ENCODE assay signal across 17 cellular contexts in the genomic region with DNA sequence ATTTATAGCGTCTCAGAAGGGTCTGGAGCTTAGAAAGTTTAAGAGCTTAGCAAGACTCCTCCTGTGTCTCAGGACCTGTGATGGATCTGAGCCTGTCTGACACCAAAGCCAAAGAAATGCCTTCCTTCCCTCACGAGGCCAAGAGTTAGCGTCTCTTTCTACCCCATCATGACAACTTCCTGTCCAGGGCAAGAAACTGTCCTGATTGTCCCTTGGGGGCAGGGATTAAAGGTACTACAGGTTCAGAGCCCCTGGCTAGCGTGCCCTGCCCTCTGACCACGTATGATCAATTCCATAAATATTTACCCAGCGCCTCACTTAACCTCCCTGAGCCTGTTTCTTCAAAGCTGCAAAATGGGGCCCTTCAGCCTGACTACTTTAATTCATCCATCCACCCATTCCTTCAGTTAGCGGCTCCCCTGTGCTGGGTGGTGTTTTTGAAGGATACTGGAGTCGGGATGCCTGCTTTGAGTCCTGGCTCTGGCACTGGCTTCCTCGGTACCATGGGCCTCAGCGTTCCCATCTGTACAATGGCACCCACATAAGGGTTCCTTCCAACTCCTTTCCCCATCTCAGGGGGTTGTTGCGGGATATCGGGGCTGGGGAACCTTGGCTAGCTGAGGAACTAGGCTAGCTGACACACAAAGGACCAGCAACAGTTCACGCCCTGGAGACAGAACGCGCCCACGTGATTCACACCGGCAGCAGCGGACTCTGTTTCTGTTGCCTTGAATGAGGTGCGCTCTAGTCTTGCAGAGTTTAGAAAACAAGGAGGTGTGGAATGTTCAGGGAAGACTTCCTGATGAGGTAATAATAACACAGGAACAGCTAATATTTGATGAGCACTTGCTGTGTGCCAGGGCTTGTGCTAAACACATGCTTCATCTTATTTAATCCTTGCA. TPM values are rescaled to one million over a fixed set of nuclear protein-coding genes. Genes with fewer than 3 reads are reported as not detected.
DNase-seq lines count a peak whose midpoint lies in the region; ATAC-seq and TF ChIP-seq lines count a peak whose summit lies in the region.
"Had no signal": no experiment of that assay in that cellular context is flagged by ENCODE, and none has a peak within 500 bp of the region (broad histone marks: within the 10 kb centered on the region; RNA-seq: fewer than 3 reads in every experiment).

No MANE protein-coding gene starts in this region.

- H3K9me3 Mint-ChIP-seq in activated CD4-positive, alpha-beta T cell treated with anti-CD3 and anti-CD28 coated beads, Interleukin-2, amount 10 ng/mL, durations not matched to agents 7 days and 5 days = no peaks in the 10 kb centered on the region
- H3K9me3 Mint-ChIP-seq: activated B cell treated with CpG ODN at 0.5 μM for 24 hours; dendritic cell treated with granulocyte-macrophage colony-stimulating factor and Interleukin-4, amounts not matched to agents 40 ng/mL and 50 ng/mL, for 4 days; H9 had no signal

- H3K4me3 ChIP-seq in epithelial cell of esophagus (ENCODE audit: low read length) (no peak overlapping the region), uterus (no peak overlapping the region), SJCRH30 (no peak overlapping the region)
- H3K4me3 ChIP-seq: suprapubic skin had no signal

- no peaks in the 10 kb centered on the region for H3K36me3 ChIP-seq in uterus
- no peaks in the 10 kb centered on the region for H3K36me3 ChIP-seq in SJCRH30
- H3K36me3 ChIP-seq: suprapubic skin had no signal

- no peaks in the 10 kb centered on the region for H3K36me3 Mint-ChIP-seq in activated CD4-positive, alpha-beta T cell treated with anti-CD3 and anti-CD28 coated beads, Interleukin-2, amount 10 ng/mL, durations not matched to agents 7 days and 5 days (ENCODE audit: low read depth)

- peaks cover 44 to 49% of the 10 kb centered on the region in 2 donors for H3K4me1 ChIP-seq in uterus
- H3K4me1 ChIP-seq in SJCRH30 = peaks cover 47% of the 10 kb centered on the region

- H3K4me1 Mint-ChIP-seq in activated CD4-positive, alpha-beta T cell treated with anti-CD3 and anti-CD28 coated beads, Interleukin-2, amount 10 ng/mL, durations not matched to agents 7 days and 5 days = no peaks in the 10 kb centered on the region
- H3K4me1 Mint-ChIP-seq: activated B cell treated with CpG ODN at 0.5 μM for 24 hours had no signal

- TF ChIP-seq CTCF in epithelial cell of esophagus (IDR thresholded peaks at IDR 0.05; ENCODE audit: insufficient read depth, low read depth, low read length, missing control alignments) = no peak
- TF ChIP-seq CTCF in uterus (IDR thresholded peaks at IDR 0.05) = no peak

- no peaks in the 10 kb centered on the region for H3K27me3 Mint-ChIP-seq in activated CD4-positive, alpha-beta T cell treated with anti-CD3 and anti-CD28 coated beads, Interleukin-2, amount 10 ng/mL, durations not matched to agents 7 days and 5 days

- peak overlapping the region; percentile 88 to 98 for H3K27ac ChIP-seq in uterus
- no peak overlapping the region for H3K27ac ChIP-seq in SJCRH30
- H3K27ac ChIP-seq: suprapubic skin had no signal

- H3K27me3 ChIP-seq in uterus (no peaks in the 10 kb centered on the region), SJCRH30 (no peaks in the 10 kb centered on the region)
- H3K27me3 ChIP-seq: suprapubic skin had no signal

- ATAC-seq in HG03095 (IDR thresholded peaks at IDR 0.05; ENCODE audit: unreplicated experiment) (no peak), HG02763 (IDR thresholded peaks at IDR 0.05; ENCODE audit: unreplicated experiment) (no peak)

- DNase-seq in activated CD4-positive, alpha-beta T cell treated with anti-CD3 and anti-CD28 coated beads, Interleukin-2, amount 10 ng/mL, durations not matched to agents 7 days and 5 days = no peak
- DNase-seq in activated CD4-positive, alpha-beta T cell treated with anti-CD3 and anti-CD28 coated beads for 48 hours = no peak
- DNase-seq in epithelial cell of esophagus (ENCODE audit: low read depth) = peak; percentile 96
- peak; percentile 81 for DNase-seq in mucosa of gallbladder (ENCODE audit: low spot score)
- DNase-seq in uterus = no peak
- no peak for DNase-seq in SJCRH30
- DNase-seq: 8988T, activated B cell treated with CpG ODN at 0.5 μM for 24 hours, activated T-cell treated with anti-CD3 and anti-CD28 coated beads for 4 hours, H9, NCI-H146, NCI-H524 treated with DMSO at 0.1 percent for 48 hours, retina had no signal

- peak overlapping the region; percentile 50 for H3K27ac Mint-ChIP-seq in activated CD4-positive, alpha-beta T cell treated with anti-CD3 and anti-CD28 coated beads, Interleukin-2, amount 10 ng/mL, durations not matched to agents 7 days and 5 days
- H3K27ac Mint-ChIP-seq: activated B cell treated with CpG ODN at 0.5 μM for 24 hours; dendritic cell treated with granulocyte-macrophage colony-stimulating factor and Interleukin-4, amounts not matched to agents 40 ng/mL and 50 ng/mL, for 4 days had no signal

- no peak overlapping the region for H3K4me3 Mint-ChIP-seq in activated CD4-positive, alpha-beta T cell treated with anti-CD3 and anti-CD28 coated beads, Interleukin-2, amount 10 ng/mL, durations not matched to agents 7 days and 5 days
- H3K4me3 Mint-ChIP-seq: activated B cell treated with CpG ODN at 0.5 μM for 24 hours; dendritic cell treated with granulocyte-macrophage colony-stimulating factor and Interleukin-4, amounts not matched to agents 40 ng/mL and 50 ng/mL, for 4 days; H9 had no signal

- POLR2A ChIA-PET in activated CD4-positive, alpha-beta T cell treated with anti-CD3 and anti-CD28 coated beads, Interleukin-2, amount 10 ng/mL, durations not matched to agents 7 days and 5 days (lab: Charles Lee) = no interaction called here

- CTCF ChIA-PET in activated CD4-positive, alpha-beta T cell treated with anti-CD3 and anti-CD28 coated beads, Interleukin-2, amount 10 ng/mL, durations not matched to agents 7 days and 5 days (lab: Charles Lee) = interaction anchor here (0.6 to 1.7 kb wide), 2 partner anchors 96 to 124 kb away, joined by 3 read pairs; no protein-coding TSS in a partner anchor

- intact Hi-C loops in uterus (cut with DNase I; ENCODE audit: low total_unique reads) = no loop called here

- H3K9me3 ChIP-seq in uterus = no peaks in the 10 kb centered on the region
- no peaks in the 10 kb centered on the region for H3K9me3 ChIP-seq in SJCRH30 (replicated peaks)
- H3K9me3 ChIP-seq: suprapubic skin had no signal

- TF ChIP-seq POLR2A in uterus (IDR thresholded peaks at IDR 0.05) = no peak

RNA-seq across cellular contexts. Expression of gene EPHA2, which starts 23.0 kb away (rescaled TPM):
- not detected for total RNA-seq in activated CD4-positive, alpha-beta T cell treated with anti-CD3 and anti-CD28 coated beads, Interleukin-2, amount 10 ng/mL, durations not matched to agents 7 days and 5 days
- total RNA-seq in mucosa of gallbladder = 37.2 TPM
- total RNA-seq in uterus = 10 to 100 TPM in 2 of 4 donors, 1 to 10 TPM in 2; 2.4 to 32.9 (median 16.3) TPM
- total RNA-seq in SJCRH30 (2014; rRNA removed; shearing (Covaris generic)) = 55.0 and 57.3 TPM in 2 replicates
- total RNA-seq: activated B cell treated with CpG ODN at 0.5 μM for 24 hours had no signal

RNA-seq across cellular contexts. Expression of gene ARHGEF19, which starts 33.6 kb away (rescaled TPM):
- total RNA-seq in activated CD4-positive, alpha-beta T cell treated with anti-CD3 and anti-CD28 coated beads, Interleukin-2, amount 10 ng/mL, durations not matched to agents 7 days and 5 days = 10 to 100 TPM; 10.7 to 12.1 TPM
- 6.4 TPM for total RNA-seq in mucosa of gallbladder
- total RNA-seq in uterus = 10 to 100 TPM in 2 of 4 donors, 1 to 10 TPM in 2; 3.6 to 26.8 (median 12.2) TPM
- 7.9 and 9.9 TPM in 2 replicates for total RNA-seq in SJCRH30 (2014; rRNA removed; shearing (Covaris generic))

RNA-seq across cellular contexts. Expression of gene CPLANE2, which starts 58.1 kb away (rescaled TPM):
- total RNA-seq in activated CD4-positive, alpha-beta T cell treated with anti-CD3 and anti-CD28 coated beads, Interleukin-2, amount 10 ng/mL, durations not matched to agents 7 days and 5 days = 1 to 10 TPM; 6.4 to 6.8 TPM
- total RNA-seq in mucosa of gallbladder = 20.6 TPM
- total RNA-seq in uterus = 1 to 10 TPM; 5.1 to 7.4 (median 5.5) TPM
- 1.3 and 1.9 TPM in 2 replicates for total RNA-seq in SJCRH30 (2014; rRNA removed; shearing (Covaris generic))

Comparison
In these comparisons a context has a peak if more than half of its experiments do, and no peak if none do; other contexts are left out.
1. DNase-seq: peak in epithelial cell of esophagus (single experiment) and mucosa of gallbladder (single experiment); none in activated CD4-positive, alpha-beta T cell treated with anti-CD3 and anti-CD28 coated beads, Interleukin-2, amount 10 ng/mL, durations not matched to agents 7 days and 5 days (single experiment), activated CD4-positive, alpha-beta T cell treated with anti-CD3 and anti-CD28 coated beads for 48 hours (single experiment), uterus (0 of 2) and SJCRH30 (0 of 2).